8 cellular contexts compared by ENCODE assay signal in the genomic region with DNA sequence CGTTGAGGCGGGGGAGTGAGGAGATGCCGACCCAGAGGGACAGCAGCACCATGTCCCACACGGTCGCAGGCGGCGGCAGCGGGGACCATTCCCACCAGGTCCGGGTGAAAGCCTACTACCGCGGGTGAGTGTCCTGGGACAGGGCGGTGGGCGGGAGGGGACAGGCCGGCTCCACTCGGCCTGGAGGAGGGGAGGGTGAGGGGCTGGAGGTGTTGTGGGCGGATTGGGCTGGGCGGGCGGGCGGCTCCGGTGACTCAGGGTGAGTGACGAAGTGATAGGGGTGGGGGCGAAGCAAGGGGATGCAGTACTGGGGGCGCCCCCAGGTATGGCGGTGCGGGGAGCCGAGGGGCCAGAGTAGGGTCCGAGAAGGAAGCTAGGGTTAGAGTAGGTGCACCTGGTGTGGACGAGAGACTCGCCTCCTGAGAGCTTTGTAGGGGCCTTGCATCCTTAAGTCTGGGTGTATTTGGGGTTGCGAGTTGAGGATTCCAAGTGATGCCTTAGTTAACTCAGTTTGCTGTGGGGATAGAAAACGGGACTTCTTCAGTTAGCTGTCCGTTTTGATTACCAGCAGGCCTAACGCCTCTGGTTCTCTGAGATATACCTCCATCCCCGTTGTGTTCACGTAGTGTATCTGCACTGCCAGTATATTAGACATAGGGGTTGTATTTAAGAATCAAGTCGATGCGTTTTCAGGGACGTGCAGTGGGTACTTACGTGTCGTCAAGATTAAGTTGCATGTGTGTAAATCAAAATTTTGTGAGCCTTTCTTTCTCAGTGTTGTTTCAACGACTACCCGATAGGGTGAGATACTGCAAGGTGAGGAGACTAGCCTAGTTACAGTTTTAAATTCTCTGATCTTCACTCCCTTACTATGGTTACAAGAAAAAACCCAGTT. TPM values are rescaled to one million over a fixed set of nuclear protein-coding genes. Genes with fewer than 3 reads are reported as not detected.
DNase-seq lines count a peak whose midpoint lies in the region; ATAC-seq, FAIRE-seq and TF ChIP-seq lines count a peak whose summit lies in the region.

No MANE protein-coding gene starts in this region.

- peak overlapping the region; percentile 96 for H3K27ac Mint-ChIP-seq in dendritic cell treated with granulocyte-macrophage colony-stimulating factor and Interleukin-4, amounts not matched to agents 40 ng/mL and 50 ng/mL, for 4 days

- H2AFZ ChIP-seq in Karpas-422 (ENCODE audit: low read length) = peak overlapping the region; percentile 77

- no peaks in the 10 kb centered on the region for H3K36me3 ChIP-seq in Karpas-422 (ENCODE audit: insufficient read depth, low read length)
- no peaks in the 10 kb centered on the region for H3K36me3 ChIP-seq in right lobe of liver

- TF ChIP-seq CTCF in WI38 (IDR thresholded peaks at IDR 0.05; ENCODE audit: low read depth, low read length) (no peak), right lobe of liver (IDR thresholded peaks at IDR 0.05) (peak in 1 of 4 donors; percentile 12)

- H3K4me3 Mint-ChIP-seq in dendritic cell treated with granulocyte-macrophage colony-stimulating factor and Interleukin-4, amounts not matched to agents 40 ng/mL and 50 ng/mL, for 4 days = peak overlapping the region; percentile 79

- H3K27me3 Mint-ChIP-seq in dendritic cell treated with granulocyte-macrophage colony-stimulating factor and Interleukin-4, amounts not matched to agents 40 ng/mL and 50 ng/mL, for 4 days = no peaks in the 10 kb centered on the region

- 1% methylated on average over 29 of the region's 42 CpGs for WGBS in right lobe of liver (ENCODE audit: insufficient coverage, low coverage, low lambda C conversion rate, missing lambda C conversion rate)

- H3K9ac ChIP-seq in Karpas-422 (ENCODE audit: low read length) = peak overlapping the region; percentile 62

- H3K36me3 Mint-ChIP-seq in dendritic cell treated with granulocyte-macrophage colony-stimulating factor and Interleukin-4, amounts not matched to agents 40 ng/mL and 50 ng/mL, for 4 days (ENCODE audit: low read depth) = peaks cover 5% of the 10 kb centered on the region

- TF ChIP-seq POLR2A in right lobe of liver (IDR thresholded peaks at IDR 0.05) = no peak

- no peaks in the 10 kb centered on the region for H4K20me1 ChIP-seq in Karpas-422 (ENCODE audit: insufficient read depth, low read depth, low read length)

- FAIRE-seq in G401.6 (lab: Jason Lieb, UNC) = peak; percentile 73

- H3K4me1 ChIP-seq in Karpas-422 (ENCODE audit: low read length) = peaks cover 21% of the 10 kb centered on the region
- peaks cover 0 to 3% (median 0%) of the 10 kb centered on the region in 4 donors for H3K4me1 ChIP-seq in right lobe of liver

- H3K27ac ChIP-seq in Karpas-422 (ENCODE audit: low read length) = no peak overlapping the region
- H3K27ac ChIP-seq in right lobe of liver = peak overlapping the region; percentile 74 to 92 (median 87)

- peaks cover 11% of the 10 kb centered on the region for H3K4me1 Mint-ChIP-seq in dendritic cell treated with granulocyte-macrophage colony-stimulating factor and Interleukin-4, amounts not matched to agents 40 ng/mL and 50 ng/mL, for 4 days (ENCODE audit: low read depth)

- H3K9me3 Mint-ChIP-seq in dendritic cell treated with granulocyte-macrophage colony-stimulating factor and Interleukin-4, amounts not matched to agents 40 ng/mL and 50 ng/mL, for 4 days = no peaks in the 10 kb centered on the region

- intact Hi-C loops in dendritic cell treated with granulocyte-macrophage colony-stimulating factor and Interleukin-4, amounts not matched to agents 40 ng/mL and 50 ng/mL, for 4 days (cut with micrococcal nuclease) = loop anchor here (2.0 kb wide), 1 partner anchor 42 kb away; a partner anchor contains a TSS
- intact Hi-C loops in right lobe of liver (cut with DNase I) = no loop called here

- H3K9me3 ChIP-seq in Karpas-422 (ENCODE audit: low read length) (no peaks in the 10 kb centered on the region), right lobe of liver (no peaks in the 10 kb centered on the region)

- ATAC-seq in GM21723 (IDR thresholded peaks at IDR 0.05; ENCODE audit: unreplicated experiment) (peak; percentile 39), right lobe of liver (peak; percentile 39 to 56 (median 48))

- no peaks in the 10 kb centered on the region for H3K9me2 ChIP-seq in Karpas-422 (replicated peaks; ENCODE audit: insufficient read depth, low read length)

- H3K27me3 ChIP-seq in Karpas-422 (ENCODE audit: low read length) (no peaks in the 10 kb centered on the region), right lobe of liver (no peaks in the 10 kb centered on the region)

- H3K4me3 ChIP-seq in Karpas-422 (ENCODE audit: low read length) (peak overlapping the region; percentile 89), WI38 (ENCODE audit: low read depth, low read length) (peak overlapping the region; percentile 89), right lobe of liver (peak overlapping the region; percentile 83 to 94 (median 89))

- no peaks in the 10 kb centered on the region for H3K79me2 ChIP-seq in Karpas-422 (ENCODE audit: low read length)

- DNase-seq in Karpas-422 = peak; percentile 64
- peak in 1 of 3 donors; percentile 48 for DNase-seq in right lobe of liver
- peak in 2 of 3 experiments; percentile 22 to 39 for DNase-seq in stimulated activated CD4-positive, alpha-beta T cell treated with anti-CD3 and anti-CD28 coated beads, TNF-alpha, amount 100 ng/mL, for 4 hours (ENCODE audit: low read depth in 3 of 3)
- DNase-seq in COR-L47 (lab: John Stamatoyannopoulos, UW) = no peak

- peak overlapping the region; percentile 70 for H3K4me2 ChIP-seq in Karpas-422 (ENCODE audit: low read depth, low read length, poor library complexity, severe bottlenecking)

RNA-seq across cellular contexts. Expression of a gene that starts 0.7 kb away (rescaled TPM):
- 8.7 and 38.2 TPM in 2 replicates for total RNA-seq in Karpas-422 (2014; rRNA removed; shearing (Covaris generic); ENCODE audit: low replicate concordance)
- total RNA-seq in right lobe of liver = 10 to 100 TPM in 2 of 6 experiments, 1 to 10 TPM in 4; 8.2 to 15.7 (median 8.9) TPM

RNA-seq across cellular contexts. Expression of a gene that starts 41.4 kb away (rescaled TPM):
- total RNA-seq in Karpas-422 (2014; rRNA removed; shearing (Covaris generic); ENCODE audit: low replicate concordance) = 31.9 and 89.9 TPM in 2 replicates
- total RNA-seq in right lobe of liver = 10 to 100 TPM; 20.0 to 32.6 (median 23.5) TPM
